Comparison of ENCODE assay signal across 1 cellular context in the genomic region with DNA sequence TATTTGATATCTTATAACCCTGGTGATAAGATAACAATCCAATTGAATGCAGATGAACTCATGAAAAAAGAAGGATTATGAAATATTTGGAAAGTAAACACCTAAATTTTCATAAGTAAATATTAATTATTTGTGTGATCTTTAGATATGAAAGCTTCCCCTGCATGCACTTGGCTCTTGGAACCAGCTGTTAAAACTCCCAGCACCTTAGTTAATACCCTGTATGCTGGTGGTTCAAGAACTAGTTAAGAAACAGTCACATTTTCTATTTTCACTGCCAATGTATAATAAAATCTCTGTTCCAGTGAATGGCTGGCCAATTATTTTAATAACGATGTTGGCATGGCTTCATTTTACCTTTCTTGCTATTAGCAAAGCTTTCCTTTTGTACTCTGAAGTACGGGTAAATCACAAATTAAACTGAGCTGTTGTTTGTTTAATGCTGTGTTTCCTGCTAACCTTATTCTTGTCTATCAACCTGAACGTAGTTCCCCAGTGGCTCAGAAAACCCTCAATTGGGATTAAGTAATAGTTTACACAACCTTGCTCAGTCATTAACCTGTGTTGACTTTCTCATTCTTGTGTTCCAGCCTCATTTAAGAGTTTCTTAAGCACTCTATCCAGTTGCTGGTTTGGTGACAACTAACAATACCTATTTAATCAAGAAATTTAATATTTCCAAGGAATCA.
TF ChIP-seq lines count a peak whose summit lies in the region.

No MANE protein-coding gene starts in this region.

TF ChIP-seq in HepG2, 621 proteins besides CTCF, POLR2A, EP300 and RAD21 (continued from another document and continues in another):
- TF ChIP-seq SNAPC2 (CRISPR knock-in tag; IDR thresholded peaks at IDR 0.05) = no peak
- no peak for TF ChIP-seq ZNF775 (CRISPR knock-in tag; IDR thresholded peaks at IDR 0.05; ENCODE audit: borderline replicate concordance)
- no peak for TF ChIP-seq MEIS2 (CRISPR knock-in tag; IDR thresholded peaks at IDR 0.05)
- TF ChIP-seq RFXANK (CRISPR knock-in tag; IDR thresholded peaks at IDR 0.05) = no peak
- TF ChIP-seq NR3C1 (CRISPR knock-in tag; IDR thresholded peaks at IDR 0.05) = no peak
- no peak for TF ChIP-seq FOXO1 (CRISPR knock-in tag; IDR thresholded peaks at IDR 0.05)
- no peak for TF ChIP-seq ELF1 (CRISPR knock-in tag; IDR thresholded peaks at IDR 0.05)
- TF ChIP-seq, protein P1, sequence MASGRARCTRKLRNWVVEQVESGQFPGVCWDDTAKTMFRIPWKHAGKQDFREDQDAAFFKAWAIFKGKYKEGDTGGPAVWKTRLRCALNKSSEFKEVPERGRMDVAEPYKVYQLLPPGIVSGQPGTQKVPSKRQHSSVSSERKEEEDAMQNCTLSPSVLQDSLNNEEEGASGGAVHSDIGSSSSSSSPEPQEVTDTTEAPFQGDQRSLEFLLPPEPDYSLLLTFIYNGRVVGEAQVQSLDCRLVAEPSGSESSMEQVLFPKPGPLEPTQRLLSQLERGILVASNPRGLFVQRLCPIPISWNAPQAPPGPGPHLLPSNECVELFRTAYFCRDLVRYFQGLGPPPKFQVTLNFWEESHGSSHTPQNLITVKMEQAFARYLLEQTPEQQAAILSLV (CRISPR knock-in tag; IDR thresholded peaks at IDR 0.05; ENCODE audit: borderline replicate concordance) = no peak
- no peak; the same call in 1 of the 2 replicates for TF ChIP-seq ZNF331 (CRISPR knock-in tag; IDR thresholded peaks at IDR 0.05)
- no peak for TF ChIP-seq MNT (IDR thresholded peaks at IDR 0.05)
- no peak for TF ChIP-seq ZNF615 (CRISPR knock-in tag; IDR thresholded peaks at IDR 0.05; ENCODE audit: borderline replicate concordance)
- TF ChIP-seq AHR (CRISPR knock-in tag; IDR thresholded peaks at IDR 0.05) = no peak
- peak; percentile 86; the same call in 1 of the 2 replicates for TF ChIP-seq MIXL1 (CRISPR knock-in tag; IDR thresholded peaks at IDR 0.05)
- TF ChIP-seq ZNF362 (CRISPR knock-in tag; IDR thresholded peaks at IDR 0.05; ENCODE audit: borderline replicate concordance) = no peak
- TF ChIP-seq, protein P2, sequence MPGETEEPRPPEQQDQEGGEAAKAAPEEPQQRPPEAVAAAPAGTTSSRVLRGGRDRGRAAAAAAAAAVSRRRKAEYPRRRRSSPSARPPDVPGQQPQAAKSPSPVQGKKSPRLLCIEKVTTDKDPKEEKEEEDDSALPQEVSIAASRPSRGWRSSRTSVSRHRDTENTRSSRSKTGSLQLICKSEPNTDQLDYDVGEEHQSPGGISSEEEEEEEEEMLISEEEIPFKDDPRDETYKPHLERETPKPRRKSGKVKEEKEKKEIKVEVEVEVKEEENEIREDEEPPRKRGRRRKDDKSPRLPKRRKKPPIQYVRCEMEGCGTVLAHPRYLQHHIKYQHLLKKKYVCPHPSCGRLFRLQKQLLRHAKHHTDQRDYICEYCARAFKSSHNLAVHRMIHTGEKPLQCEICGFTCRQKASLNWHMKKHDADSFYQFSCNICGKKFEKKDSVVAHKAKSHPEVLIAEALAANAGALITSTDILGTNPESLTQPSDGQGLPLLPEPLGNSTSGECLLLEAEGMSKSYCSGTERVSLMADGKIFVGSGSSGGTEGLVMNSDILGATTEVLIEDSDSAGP (CRISPR knock-in tag; IDR thresholded peaks at IDR 0.05; ENCODE audit: borderline replicate concordance) = no peak
- TF ChIP-seq, protein P3, sequence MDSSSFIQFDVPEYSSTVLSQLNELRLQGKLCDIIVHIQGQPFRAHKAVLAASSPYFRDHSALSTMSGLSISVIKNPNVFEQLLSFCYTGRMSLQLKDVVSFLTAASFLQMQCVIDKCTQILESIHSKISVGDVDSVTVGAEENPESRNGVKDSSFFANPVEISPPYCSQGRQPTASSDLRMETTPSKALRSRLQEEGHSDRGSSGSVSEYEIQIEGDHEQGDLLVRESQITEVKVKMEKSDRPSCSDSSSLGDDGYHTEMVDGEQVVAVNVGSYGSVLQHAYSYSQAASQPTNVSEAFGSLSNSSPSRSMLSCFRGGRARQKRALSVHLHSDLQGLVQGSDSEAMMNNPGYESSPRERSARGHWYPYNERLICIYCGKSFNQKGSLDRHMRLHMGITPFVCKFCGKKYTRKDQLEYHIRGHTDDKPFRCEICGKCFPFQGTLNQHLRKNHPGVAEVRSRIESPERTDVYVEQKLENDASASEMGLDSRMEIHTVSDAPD (CRISPR knock-in tag; IDR thresholded peaks at IDR 0.05) = no peak
- no peak for TF ChIP-seq ATF7-NPFF (CRISPR knock-in tag; IDR thresholded peaks at IDR 0.05; ENCODE audit: low read depth)
- TF ChIP-seq, protein P4, sequence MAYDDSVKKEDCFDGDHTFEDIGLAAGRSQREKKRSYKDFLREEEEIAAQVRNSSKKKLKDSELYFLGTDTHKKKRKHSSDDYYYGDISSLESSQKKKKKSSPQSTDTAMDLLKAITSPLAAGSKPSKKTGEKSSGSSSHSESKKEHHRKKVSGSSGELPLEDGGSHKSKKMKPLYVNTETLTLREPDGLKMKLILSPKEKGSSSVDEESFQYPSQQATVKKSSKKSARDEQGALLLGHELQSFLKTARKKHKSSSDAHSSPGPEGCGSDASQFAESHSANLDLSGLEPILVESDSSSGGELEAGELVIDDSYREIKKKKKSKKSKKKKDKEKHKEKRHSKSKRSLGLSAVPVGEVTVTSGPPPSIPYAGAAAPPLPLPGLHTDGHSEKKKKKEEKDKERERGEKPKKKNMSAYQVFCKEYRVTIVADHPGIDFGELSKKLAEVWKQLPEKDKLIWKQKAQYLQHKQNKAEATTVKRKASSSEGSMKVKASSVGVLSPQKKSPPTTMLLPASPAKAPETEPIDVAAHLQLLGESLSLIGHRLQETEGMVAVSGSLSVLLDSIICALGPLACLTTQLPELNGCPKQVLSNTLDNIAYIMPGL (CRISPR knock-in tag; IDR thresholded peaks at IDR 0.05; ENCODE audit: borderline replicate concordance in 1 of 2, low read depth in 1 of 2) = no peak
- TF ChIP-seq ZNF503 (CRISPR knock-in tag; IDR thresholded peaks at IDR 0.05) = 0 out of 2 replicates have a peak, but pooled peaks have one; percentile 15
- no peak for TF ChIP-seq ZNF20 (CRISPR knock-in tag; IDR thresholded peaks at IDR 0.05)
- no peak for TF ChIP-seq ZBTB1 (CRISPR knock-in tag; IDR thresholded peaks at IDR 0.05; ENCODE audit: borderline replicate concordance)
- TF ChIP-seq TCF12 (IDR thresholded peaks at IDR 0.05) = no peak
- TF ChIP-seq TCF12 (CRISPR knock-in tag; IDR thresholded peaks at IDR 0.05) = no peak
- no peak for TF ChIP-seq FOXA1 (IDR thresholded peaks at IDR 0.05)
- peak; percentile 68; the same call in 1 of the 2 replicates for TF ChIP-seq FOXA1 (CRISPR knock-in tag; IDR thresholded peaks at IDR 0.05)
- no peak for TF ChIP-seq ZNF850 (CRISPR knock-in tag; conservative IDR thresholded peaks at IDR 0.05)
- 0 out of 2 replicates have a peak, but pooled peaks have one; percentile 25 for TF ChIP-seq HNF1A (IDR thresholded peaks at IDR 0.05; ENCODE audit: low read depth)
- TF ChIP-seq HNF1A (CRISPR knock-in tag; IDR thresholded peaks at IDR 0.05; ENCODE audit: borderline replicate concordance) = peak; percentile 46; the same call in 1 of the 2 replicates
- no peak for TF ChIP-seq SOX13 (IDR thresholded peaks at IDR 0.05)
- TF ChIP-seq SOX13 (CRISPR knock-in tag; conservative IDR thresholded peaks at IDR 0.05 in 1 of 2, IDR thresholded peaks at IDR 0.05 in 1 of 2) = peak in 1 of 2 experiments; percentile 84; a peak in 2 of 4 replicates
- peak; percentile 91 for TF ChIP-seq AHDC1 (CRISPR knock-in tag; IDR thresholded peaks at IDR 0.05; ENCODE audit: borderline replicate concordance)
- no peak for TF ChIP-seq ZMAT3 (CRISPR knock-in tag; conservative IDR thresholded peaks at IDR 0.05)
- TF ChIP-seq ZBTB20 (CRISPR knock-in tag; IDR thresholded peaks at IDR 0.05; ENCODE audit: borderline replicate concordance, low read depth) = no peak
- TF ChIP-seq GPN1 (CRISPR knock-in tag; IDR thresholded peaks at IDR 0.05; ENCODE audit: borderline replicate concordance) = no peak
